Comparison of ENCODE assay signal across 12 cellular contexts in the genomic region with DNA sequence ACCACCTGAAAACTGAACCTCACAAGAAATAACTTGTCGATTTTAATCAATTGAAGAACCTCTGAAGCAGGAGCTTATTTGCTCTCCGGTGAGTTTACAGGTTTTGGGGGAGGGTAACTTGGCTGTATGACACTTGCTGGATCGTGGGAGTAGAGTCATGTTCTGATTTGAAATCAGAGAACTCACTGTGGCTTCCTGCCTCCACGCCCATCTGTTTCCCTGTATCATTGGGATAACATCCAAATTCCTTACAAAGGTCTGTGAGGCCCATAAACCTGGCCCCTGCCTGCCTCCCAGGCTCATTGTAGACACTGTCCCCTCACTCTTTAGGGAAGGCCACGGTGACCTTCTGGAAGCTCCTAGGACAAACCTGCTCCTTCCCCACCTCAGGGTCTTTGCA. TPM values are rescaled to one million over a fixed set of nuclear protein-coding genes. Genes with fewer than 3 reads are reported as not detected.
A peak's percentile ranks its signal among the peaks of the same experiment; 100 is the strongest.
DNase-seq lines count a peak whose midpoint lies in the region; ATAC-seq and TF ChIP-seq lines count a peak whose summit lies in the region.
"Had no signal": no experiment of that assay in that cellular context is flagged by ENCODE, and none has a peak within 500 bp of the region (broad histone marks: within the 10 kb centered on the region; RNA-seq: fewer than 3 reads in every experiment).

No MANE protein-coding gene starts in this region.

- H3K27me3 Mint-ChIP-seq in natural killer cell (ENCODE audit: low read depth in 2 of 2): peaks cover 25 to 26% of the 10 kb centered on the region in 2 donors

- no peak overlapping the region for H3K4me3 ChIP-seq in fibroblast of pulmonary artery (replicated peaks; ENCODE audit: low read depth, low read length)
- H3K4me3 ChIP-seq: stomach had no signal

- intact Hi-C loops in natural killer cell (cut with micrococcal nuclease): no loop called here

- no peak overlapping the region for H3K4me3 Mint-ChIP-seq in natural killer cell

- H3K36me3 Mint-ChIP-seq in natural killer cell: no peaks in the 10 kb centered on the region

- no peak for TF ChIP-seq CTCF in fibroblast of pulmonary artery (IDR thresholded peaks at IDR 0.05; ENCODE audit: low read length, missing control alignments)
- no peak for TF ChIP-seq CTCF in natural killer cell (IDR thresholded peaks at IDR 0.05)

- DNase-seq in Ammon's horn (ENCODE audit: low spot score) (peak; percentile 32), GM04504 (ENCODE audit: low read depth) (peak; percentile 14), SW480 (ENCODE audit: low spot score) (peak; percentile 61), fibroblast of pulmonary artery (ENCODE audit: low read depth) (peak; percentile 17), natural killer cell (no peak)
- no peak for DNase-seq in stimulated activated naive CD4-positive, alpha-beta T cell treated with Interleukin-2 at 50 U/mL for 16 hours (lab: John Stamatoyannopoulos, UW)
- DNase-seq: NCI-H146; NK-92 treated with Interleukin-12 subunit alpha and Interleukin-12 subunit beta, amount 100 ng/mL, for 24 hours; stimulated activated CD4-positive, alpha-beta T cell treated with anti-CD3 and anti-CD28 coated beads, Interleukin-1b, Interleukin-23, amount 100 ng/mL, for 48 hours; stomach had no signal

- H3K27ac Mint-ChIP-seq in natural killer cell: peak overlapping the region in 1 of 2 donors; percentile 67

- ATAC-seq in HG03571 (IDR thresholded peaks at IDR 0.05; ENCODE audit: unreplicated experiment) (no peak), HG02970 (IDR thresholded peaks at IDR 0.05; ENCODE audit: low FRiP score, unreplicated experiment) (no peak), natural killer cell (no peak)

- no peaks in the 10 kb centered on the region for H3K9me3 Mint-ChIP-seq in natural killer cell

- H3K4me1 Mint-ChIP-seq in natural killer cell: peaks cover 19% of the 10 kb centered on the region in 2 donors

RNA-seq across cellular contexts. Expression of a gene that starts 48.3 kb away (rescaled TPM):
- total RNA-seq in natural killer cell: 1 to 10 TPM; 3.4 to 4.8 (median 3.5) TPM

RNA-seq across cellular contexts. Expression of a gene that starts 48.6 kb away (rescaled TPM):
- 10 to 100 TPM; 19.3 to 31.0 (median 29.5) TPM for total RNA-seq in natural killer cell

Comparison
In these comparisons a context has a peak if more than half of its experiments do, and no peak if none do; other contexts are left out.
1. DNase-seq: peak in Ammon's horn (single experiment), GM04504 (single experiment), SW480 (single experiment) and fibroblast of pulmonary artery (single experiment); none in stimulated activated naive CD4-positive, alpha-beta T cell treated with Interleukin-2 at 50 U/mL for 16 hours (single experiment) and natural killer cell (single experiment).